ENCODE assay signal across 8 cellular contexts in genomic region chr11:449889-450808, GRCh38. TPM values are rescaled to one million over a fixed set of nuclear protein-coding genes. Genes with fewer than 3 reads are reported as not detected.
DNase-seq lines count a peak whose midpoint lies in the region; ATAC-seq and TF ChIP-seq lines count a peak whose summit lies in the region.

Gene PTDSS2 (plus strand): TSS chr11:450279. CDS start chr11:450456, 177 bp downstream.

- peaks cover 10% of the 10 kb centered on the region for H3F3A ChIP-seq in SK-N-SH (replicated peaks; ENCODE audit: insufficient read depth)

- 3% methylated on average over 19 of the region's 108 CpGs for WGBS in SK-N-SH (ENCODE audit: low lambda C conversion rate)

- H4K20me1 ChIP-seq in SK-N-SH (ENCODE audit: insufficient read depth): peaks cover 11% of the 10 kb centered on the region
- peaks cover 22% of the 10 kb centered on the region for H4K20me1 ChIP-seq in osteoblast (ENCODE audit: insufficient read depth, low read length)

- peak within 1 kb of the TSS; percentile 44 to 81; a peak in 3 of 4 replicates for H3K27ac ChIP-seq in SK-N-SH (ENCODE audit: low read depth in 2 of 2, low read length in 1 of 2)
- peak within 1 kb of the TSS; percentile 89 for H3K27ac ChIP-seq in osteoblast (ENCODE audit: low read depth, low read length)
- peak within 1 kb of the TSS; percentile 62 to 63 for H3K27ac ChIP-seq in thoracic aorta

- no peaks in the 10 kb centered on the region for H3K9me2 ChIP-seq in SK-N-SH

- no peak for TF ChIP-seq RAD21 in SK-N-SH (IDR thresholded peaks at IDR 0.05; ENCODE audit: low read length)

- POLR2A ChIA-PET in SK-N-SH (lab: Yijun Ruan, JAX): interaction anchor here (1.6 kb wide), 1 partner anchor 43 kb away, joined by 8 read pairs; no protein-coding TSS in a partner anchor

- H3K27me3 ChIP-seq in SK-N-SH (ENCODE audit: insufficient read depth): no peaks in the 10 kb centered on the region
- no peaks in the 10 kb centered on the region for H3K27me3 ChIP-seq in osteoblast (ENCODE audit: insufficient read depth, low read length)
- H3K27me3 ChIP-seq in thoracic aorta (replicated peaks; ENCODE audit: insufficient read depth): no peaks in the 10 kb centered on the region

- peak within 1 kb of the TSS; percentile 74; the same call in 1 of the 2 replicates for H2AFZ ChIP-seq in SK-N-SH (ENCODE audit: low read depth)
- H2AFZ ChIP-seq in osteoblast (ENCODE audit: low read length): peak within 1 kb of the TSS; percentile 95

- TF ChIP-seq CTCF in SK-N-SH (IDR thresholded peaks at IDR 0.05) (no peak), osteoblast (IDR thresholded peaks at IDR 0.05; ENCODE audit: extremely low read depth, low read depth, low read length) (no peak), thoracic aorta (IDR thresholded peaks at IDR 0.05) (no peak)

- DNase-seq in GM04504 (ENCODE audit: low read depth): peak; percentile 83
- DNase-seq in NCI-H1048 (lab: John Stamatoyannopoulos, UW): peak; percentile 82
- DNase-seq in SK-N-SH: peak; percentile 94
- peak; percentile 94 for DNase-seq in activated naive CD4-positive, alpha-beta T cell treated with anti-CD3 and anti-CD28 coated beads, Interleukin-2, amount 50 U/mL, for 16 hours
- DNase-seq in glomerular visceral epithelial cell (ENCODE audit: extremely low spot score): peak; percentile 91
- peak; percentile 99 for DNase-seq in osteoblast (ENCODE audit: insufficient read length, low spot score, missing footprints)
- peak; percentile 92 for DNase-seq in thoracic aorta (ENCODE audit: low spot score)

- ATAC-seq in HG02571 (IDR thresholded peaks at IDR 0.05; ENCODE audit: unreplicated experiment): peak; percentile 63
- ATAC-seq in thoracic aorta (ENCODE audit: insufficient number of reproducible peaks, low FRiP score, low read depth): peak; percentile 60

- H3K79me2 ChIP-seq in SK-N-SH (ENCODE audit: insufficient read depth): peaks cover 47% of the 10 kb centered on the region
- peaks cover 53% of the 10 kb centered on the region for H3K79me2 ChIP-seq in osteoblast (ENCODE audit: insufficient read depth, low read length)

- CTCF ChIA-PET in SK-N-SH (lab: Yijun Ruan, JAX): interaction anchor here (0.8 to 6.5 kb wide), 15 partner anchors 10 to 206 kb away, joined by 3 to 77 read pairs (median 4); partner anchors contain the start of gene SIGIRR

- H3K9me3 ChIP-seq in SK-N-SH: no peaks in the 10 kb centered on the region
- H3K9me3 ChIP-seq in osteoblast (ENCODE audit: low read depth, low read length): no peaks in the 10 kb centered on the region
- H3K9me3 ChIP-seq in thoracic aorta: no peaks in the 10 kb centered on the region

- H3K9ac ChIP-seq in SK-N-SH: peak within 1 kb of the TSS; percentile 86

- H3K4me3 ChIP-seq in SK-N-SH (ENCODE audit: low read depth in 2 of 2, low read length in 1 of 2) (peak within 1 kb of the TSS; percentile 77 to 92), osteoblast (ENCODE audit: insufficient read depth, low read length) (peak within 1 kb of the TSS; percentile 94), thoracic aorta (peak within 1 kb of the TSS; percentile 88)

- peak within 1 kb of the TSS; percentile 99 for H3K4me2 ChIP-seq in SK-N-SH
- peak within 1 kb of the TSS; percentile 96 for H3K4me2 ChIP-seq in osteoblast (ENCODE audit: insufficient read depth, low read length)

- H3K36me3 ChIP-seq in SK-N-SH (replicated peaks in 1 of 2; ENCODE audit: control insufficient read depth in 1 of 2, insufficient read depth in 2 of 2, low read length in 1 of 2) (peaks cover 6 to 16% of the 10 kb centered on the region in 2 experiments), osteoblast (ENCODE audit: insufficient read depth, low read length) (peaks cover 10% of the 10 kb centered on the region), thoracic aorta (peaks cover 4% of the 10 kb centered on the region)

- no peak for TF ChIP-seq EP300 in SK-N-SH (IDR thresholded peaks at IDR 0.05; ENCODE audit: borderline replicate concordance in 1 of 2, low read depth in 1 of 2, low read length in 1 of 2)

- H3K4me1 ChIP-seq in SK-N-SH (ENCODE audit: control insufficient read depth in 1 of 2, insufficient read depth in 2 of 2, low read depth in 1 of 2, low read length in 1 of 2) (peaks cover 6 to 24% of the 10 kb centered on the region in 2 experiments; a peak in 2 of 4 replicates), osteoblast (ENCODE audit: insufficient read depth, low read length) (peaks cover 21% of the 10 kb centered on the region), thoracic aorta (ENCODE audit: control insufficient read depth in 1 of 2, low read depth in 2 of 2) (peaks cover 18 to 26% of the 10 kb centered on the region in 2 donors)

TF ChIP-seq in SK-N-SH, 30 proteins besides CTCF, POLR2A, EP300 and RAD21 (continues in another document):
- TF ChIP-seq FOXM1 (IDR thresholded peaks at IDR 0.05; ENCODE audit: low read depth) (no peak), TAF1 (IDR thresholded peaks at IDR 0.05; ENCODE audit: borderline replicate concordance, low read depth, low read length) (peak; percentile 12), GABPA (IDR thresholded peaks at IDR 0.05; ENCODE audit: low read depth) (peak; percentile 42; the same call in 1 of the 2 replicates), RCOR1 (IDR thresholded peaks at IDR 0.05; ENCODE audit: low read length) (peak; percentile 42; the same call in 1 of the 2 replicates), ZBTB33 (IDR thresholded peaks at IDR 0.05; ENCODE audit: borderline replicate concordance, low read depth) (no peak), MEF2A (IDR thresholded peaks at IDR 0.05; ENCODE audit: borderline replicate concordance, low read depth) (no peak), SMC3 (IDR thresholded peaks at IDR 0.05; ENCODE audit: low read depth, low read length) (no peak), YY1 (IDR thresholded peaks at IDR 0.05; ENCODE audit: low read depth) (peak; percentile 27; the same call in 1 of the 2 replicates), EZH2phosphoT487 (IDR thresholded peaks at IDR 0.05; ENCODE audit: borderline replicate concordance, low read depth) (no peak), GATA2 (CRISPR knock-in tag; IDR thresholded peaks at IDR 0.05) (no peak)
- TF ChIP-seq, protein P1, sequence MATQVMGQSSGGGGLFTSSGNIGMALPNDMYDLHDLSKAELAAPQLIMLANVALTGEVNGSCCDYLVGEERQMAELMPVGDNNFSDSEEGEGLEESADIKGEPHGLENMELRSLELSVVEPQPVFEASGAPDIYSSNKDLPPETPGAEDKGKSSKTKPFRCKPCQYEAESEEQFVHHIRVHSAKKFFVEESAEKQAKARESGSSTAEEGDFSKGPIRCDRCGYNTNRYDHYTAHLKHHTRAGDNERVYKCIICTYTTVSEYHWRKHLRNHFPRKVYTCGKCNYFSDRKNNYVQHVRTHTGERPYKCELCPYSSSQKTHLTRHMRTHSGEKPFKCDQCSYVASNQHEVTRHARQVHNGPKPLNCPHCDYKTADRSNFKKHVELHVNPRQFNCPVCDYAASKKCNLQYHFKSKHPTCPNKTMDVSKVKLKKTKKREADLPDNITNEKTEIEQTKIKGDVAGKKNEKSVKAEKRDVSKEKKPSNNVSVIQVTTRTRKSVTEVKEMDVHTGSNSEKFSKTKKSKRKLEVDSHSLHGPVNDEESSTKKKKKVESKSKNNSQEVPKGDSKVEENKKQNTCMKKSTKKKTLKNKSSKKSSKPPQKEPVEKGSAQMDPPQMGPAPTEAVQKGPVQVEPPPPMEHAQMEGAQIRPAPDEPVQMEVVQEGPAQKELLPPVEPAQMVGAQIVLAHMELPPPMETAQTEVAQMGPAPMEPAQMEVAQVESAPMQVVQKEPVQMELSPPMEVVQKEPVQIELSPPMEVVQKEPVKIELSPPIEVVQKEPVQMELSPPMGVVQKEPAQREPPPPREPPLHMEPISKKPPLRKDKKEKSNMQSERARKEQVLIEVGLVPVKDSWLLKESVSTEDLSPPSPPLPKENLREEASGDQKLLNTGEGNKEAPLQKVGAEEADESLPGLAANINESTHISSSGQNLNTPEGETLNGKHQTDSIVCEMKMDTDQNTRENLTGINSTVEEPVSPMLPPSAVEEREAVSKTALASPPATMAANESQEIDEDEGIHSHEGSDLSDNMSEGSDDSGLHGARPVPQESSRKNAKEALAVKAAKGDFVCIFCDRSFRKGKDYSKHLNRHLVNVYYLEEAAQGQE (IDR thresholded peaks at IDR 0.05; ENCODE audit: low read depth, low read length): no peak
- TF ChIP-seq, protein P2, sequence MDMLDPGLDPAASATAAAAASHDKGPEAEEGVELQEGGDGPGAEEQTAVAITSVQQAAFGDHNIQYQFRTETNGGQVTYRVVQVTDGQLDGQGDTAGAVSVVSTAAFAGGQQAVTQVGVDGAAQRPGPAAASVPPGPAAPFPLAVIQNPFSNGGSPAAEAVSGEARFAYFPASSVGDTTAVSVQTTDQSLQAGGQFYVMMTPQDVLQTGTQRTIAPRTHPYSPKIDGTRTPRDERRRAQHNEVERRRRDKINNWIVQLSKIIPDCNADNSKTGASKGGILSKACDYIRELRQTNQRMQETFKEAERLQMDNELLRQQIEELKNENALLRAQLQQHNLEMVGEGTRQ (IDR thresholded peaks at IDR 0.05; ENCODE audit: borderline replicate concordance, low read depth, low read length): no peak

RNA-seq across cellular contexts. Expression of gene PTDSS2, which starts in this region (rescaled TPM):
- 25.6 and 28.6 TPM in 2 replicates for polyA plus RNA-seq in SK-N-SH (2012; rRNA removed)
- polyA plus RNA-seq in SK-N-SH (2012; cell fraction: cytosol; rRNA removed): 10.9 and 14.9 TPM in 2 replicates
- polyA plus RNA-seq in SK-N-SH (2012; cell fraction: nucleus; rRNA removed): 130 and 148 TPM in 2 replicates
- total RNA-seq in osteoblast: 33.0 and 36.2 TPM in 2 replicates
- 10 to 100 TPM; 34.0 to 34.7 TPM for total RNA-seq in thoracic aorta

Comparison
In these comparisons a context has a peak if more than half of its experiments do, and no peak if none do; other contexts are left out.
1. Peak in every context shown above with its lines: DNase-seq, ATAC-seq, H3K4me3 ChIP-seq and H3K27ac ChIP-seq.